In the genomic region with DNA sequence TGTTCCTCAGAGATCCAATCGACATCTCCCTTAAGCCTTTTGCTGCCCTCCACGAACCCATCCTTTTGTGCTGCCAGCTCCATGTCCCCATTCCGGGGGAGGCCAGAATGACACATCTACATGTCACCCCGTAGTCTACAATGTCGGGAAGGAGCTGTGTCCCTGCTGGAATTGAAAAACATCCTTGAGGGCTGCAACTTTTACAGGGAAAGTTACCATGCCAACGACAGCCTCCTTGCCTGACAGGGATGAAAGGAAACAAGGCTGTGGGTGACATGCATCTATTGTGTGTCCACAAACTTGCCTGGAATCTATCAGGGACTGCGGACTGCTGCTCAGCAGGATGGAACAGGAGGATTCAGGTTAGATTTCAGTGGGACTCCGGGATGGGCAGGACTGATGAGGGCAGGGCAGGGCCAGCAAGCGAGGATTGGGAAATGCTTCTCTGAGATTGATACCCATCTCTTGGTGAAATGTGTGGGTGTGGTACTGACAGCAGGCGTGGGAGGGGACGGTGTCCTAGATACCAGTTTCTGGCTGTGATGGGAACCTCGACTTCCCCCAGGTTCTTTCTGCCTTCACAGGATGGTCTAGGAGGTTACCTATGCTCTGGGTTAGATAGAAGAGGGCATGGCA, we compare ENCODE assay signal across 12 cellular contexts. TPM values are rescaled to one million over a fixed set of nuclear protein-coding genes. Genes with fewer than 3 reads are reported as not detected.
DNase-seq lines count a peak whose midpoint lies in the region; ATAC-seq and TF ChIP-seq lines count a peak whose summit lies in the region.
"Had no signal": no experiment of that assay in that cellular context is flagged by ENCODE, and none has a peak within 500 bp of the region (broad histone marks: within the 10 kb centered on the region; RNA-seq: fewer than 3 reads in every experiment).

No MANE protein-coding gene starts in this region.

- H3K4me3 Mint-ChIP-seq in activated CD8-positive, alpha-beta T cell treated with anti-CD3 and anti-CD28 coated beads for 36 hours, result peak overlapping the region; percentile 26
- no peak overlapping the region for H3K4me3 Mint-ChIP-seq in activated CD8-positive, alpha-beta T cell treated with anti-CD3 and anti-CD28 coated beads, Interleukin-2, amount 10 ng/mL, durations not matched to agents 7 days and 5 days
- H3K4me3 Mint-ChIP-seq in T-helper 17 cell, result peak overlapping the region; percentile 33
- H3K4me3 Mint-ChIP-seq in glutamatergic neuron (ENCODE audit: unreplicated experiment), result peak overlapping the region; percentile 16

- no peak for ATAC-seq in activated CD8-positive, alpha-beta T cell treated with anti-CD3 and anti-CD28 coated beads for 36 hours
- no peak for ATAC-seq in activated CD8-positive, alpha-beta T cell treated with anti-CD3 and anti-CD28 coated beads, Interleukin-2, amount 10 ng/mL, durations not matched to agents 7 days and 5 days
- ATAC-seq in T-helper 17 cell (no peak), GM21526 (IDR thresholded peaks at IDR 0.05; ENCODE audit: low FRiP score, unreplicated experiment) (no peak), HG03469 (IDR thresholded peaks at IDR 0.05; ENCODE audit: unreplicated experiment) (no peak)

- peaks cover 11% of the 10 kb centered on the region for H3F3A ChIP-seq in smooth muscle cell (ENCODE audit: low read depth)

- H3K27ac Mint-ChIP-seq in activated CD8-positive, alpha-beta T cell treated with anti-CD3 and anti-CD28 coated beads for 36 hours, result no peak overlapping the region
- no peak overlapping the region for H3K27ac Mint-ChIP-seq in activated CD8-positive, alpha-beta T cell treated with anti-CD3 and anti-CD28 coated beads, Interleukin-2, amount 10 ng/mL, durations not matched to agents 7 days and 5 days
- H3K27ac Mint-ChIP-seq in T-helper 17 cell (no peak overlapping the region), glutamatergic neuron (ENCODE audit: unreplicated experiment) (peak overlapping the region; percentile 59)

- POLR2A ChIA-PET in activated CD8-positive, alpha-beta T cell treated with anti-CD3 and anti-CD28 coated beads for 36 hours (lab: Charles Lee), result interaction anchor here (0.8 to 2.2 kb wide), 2 partner anchors 26 to 32 kb away, joined by 3 to 9 read pairs; a partner anchor contains a TSS
- POLR2A ChIA-PET in activated CD8-positive, alpha-beta T cell treated with anti-CD3 and anti-CD28 coated beads, Interleukin-2, amount 10 ng/mL, durations not matched to agents 7 days and 5 days (lab: Charles Lee), result interaction anchor here (1.0 to 1.3 kb wide), 2 partner anchors 26 to 85 kb away, joined by 4 to 8 read pairs; a partner anchor contains a TSS

- H3K79me2 ChIP-seq in smooth muscle cell (ENCODE audit: low read depth), result no peaks in the 10 kb centered on the region

- peaks cover 16% of the 10 kb centered on the region for H3K4me1 Mint-ChIP-seq in activated CD8-positive, alpha-beta T cell treated with anti-CD3 and anti-CD28 coated beads for 36 hours (ENCODE audit: low read depth)
- peaks cover 11% of the 10 kb centered on the region for H3K4me1 Mint-ChIP-seq in activated CD8-positive, alpha-beta T cell treated with anti-CD3 and anti-CD28 coated beads, Interleukin-2, amount 10 ng/mL, durations not matched to agents 7 days and 5 days (ENCODE audit: low read depth)
- H3K4me1 Mint-ChIP-seq in T-helper 17 cell (peaks cover 9% of the 10 kb centered on the region), glutamatergic neuron (ENCODE audit: low read depth, unreplicated experiment) (peaks cover 15% of the 10 kb centered on the region)

- no peaks in the 10 kb centered on the region for H3K36me3 ChIP-seq in smooth muscle cell (ENCODE audit: low read depth)

- no peaks in the 10 kb centered on the region for H4K20me1 ChIP-seq in smooth muscle cell (ENCODE audit: low read depth)

- no peaks in the 10 kb centered on the region for H3K36me3 Mint-ChIP-seq in activated CD8-positive, alpha-beta T cell treated with anti-CD3 and anti-CD28 coated beads for 36 hours (ENCODE audit: low read depth)
- H3K36me3 Mint-ChIP-seq in activated CD8-positive, alpha-beta T cell treated with anti-CD3 and anti-CD28 coated beads, Interleukin-2, amount 10 ng/mL, durations not matched to agents 7 days and 5 days (ENCODE audit: low read depth), result no peaks in the 10 kb centered on the region
- H3K36me3 Mint-ChIP-seq in T-helper 17 cell (ENCODE audit: low read depth) (no peaks in the 10 kb centered on the region), glutamatergic neuron (ENCODE audit: unreplicated experiment) (no peaks in the 10 kb centered on the region)

- no peak overlapping the region for H2AFZ ChIP-seq in smooth muscle cell (ENCODE audit: low read depth)

- intact Hi-C loops in activated CD8-positive, alpha-beta T cell treated with anti-CD3 and anti-CD28 coated beads for 36 hours (cut with micrococcal nuclease), result no loop called here

- H3K27ac ChIP-seq in smooth muscle cell (ENCODE audit: low read depth), result no peak overlapping the region
- H3K27ac ChIP-seq: PC-9, psoas muscle had no signal

- peak overlapping the region; percentile 99 for H3K4me2 ChIP-seq in smooth muscle cell

- WGBS in smooth muscle cell (ENCODE audit: low lambda C conversion rate), result 69% methylated on average over 12 of the region's 12 CpGs

- peaks cover 27% of the 10 kb centered on the region for H3K4me1 ChIP-seq in smooth muscle cell (ENCODE audit: low read depth)

- DNase-seq in activated CD8-positive, alpha-beta T cell treated with anti-CD3 and anti-CD28 coated beads for 36 hours, result no peak
- no peak for DNase-seq in activated CD8-positive, alpha-beta T cell treated with anti-CD3 and anti-CD28 coated beads, Interleukin-2, amount 10 ng/mL, durations not matched to agents 7 days and 5 days
- no peak for DNase-seq in T-helper 17 cell
- no peak for DNase-seq in glutamatergic neuron
- DNase-seq in smooth muscle cell (lab: John Stamatoyannopoulos, UW; ENCODE audit: unreplicated experiment), result no peak
- DNase-seq in NCI-H1436 (lab: John Stamatoyannopoulos, UW), result no peak
- DNase-seq: foreskin fibroblast, NCI-H1694, PC-9 had no signal

- CTCF ChIA-PET in activated CD8-positive, alpha-beta T cell treated with anti-CD3 and anti-CD28 coated beads for 36 hours (lab: Charles Lee), result interaction anchor here (0.8 kb wide), 1 partner anchor 12 kb away, joined by 3 read pairs; no protein-coding TSS in a partner anchor
- CTCF ChIA-PET in activated CD8-positive, alpha-beta T cell treated with anti-CD3 and anti-CD28 coated beads, Interleukin-2, amount 10 ng/mL, durations not matched to agents 7 days and 5 days (lab: Charles Lee), result interaction anchor here (2.0 kb wide), 1 partner anchor 26 kb away, joined by 4 read pairs; a partner anchor contains a TSS

- TF ChIP-seq CTCF in activated CD8-positive, alpha-beta T cell treated with anti-CD3 and anti-CD28 coated beads for 36 hours (IDR thresholded peaks at IDR 0.05), result no peak
- no peak for TF ChIP-seq CTCF in glutamatergic neuron (IDR thresholded peaks at IDR 0.05; ENCODE audit: partially characterized antibody, unreplicated experiment)
- TF ChIP-seq CTCF in smooth muscle cell (IDR thresholded peaks at IDR 0.05; ENCODE audit: borderline replicate concordance, insufficient read depth, poor library complexity, severe bottlenecking), result no peak

- no peaks in the 10 kb centered on the region for H3K27me3 ChIP-seq in smooth muscle cell (ENCODE audit: low read depth)

- H3K9ac ChIP-seq in smooth muscle cell (ENCODE audit: low read depth), result peak overlapping the region; percentile 18

- H3K9me3 ChIP-seq in T-helper 17 cell (ENCODE audit: control insufficient read depth, low read length, poor library complexity, severe bottlenecking), result no peaks in the 10 kb centered on the region
- no peaks in the 10 kb centered on the region for H3K9me3 ChIP-seq in smooth muscle cell (replicated peaks; ENCODE audit: low read depth)
- H3K9me3 ChIP-seq: psoas muscle had no signal

- H3K4me3 ChIP-seq in smooth muscle cell, result no peak overlapping the region

- H3K27me3 Mint-ChIP-seq in activated CD8-positive, alpha-beta T cell treated with anti-CD3 and anti-CD28 coated beads for 36 hours, result peaks cover 22% of the 10 kb centered on the region
- H3K27me3 Mint-ChIP-seq in activated CD8-positive, alpha-beta T cell treated with anti-CD3 and anti-CD28 coated beads, Interleukin-2, amount 10 ng/mL, durations not matched to agents 7 days and 5 days (ENCODE audit: low read depth), result peaks cover 31% of the 10 kb centered on the region
- H3K27me3 Mint-ChIP-seq in T-helper 17 cell, result peaks cover 22% of the 10 kb centered on the region
- peaks cover 14% of the 10 kb centered on the region for H3K27me3 Mint-ChIP-seq in glutamatergic neuron (ENCODE audit: unreplicated experiment)

- H3K9me3 Mint-ChIP-seq in activated CD8-positive, alpha-beta T cell treated with anti-CD3 and anti-CD28 coated beads for 36 hours, result no peaks in the 10 kb centered on the region
- H3K9me3 Mint-ChIP-seq in activated CD8-positive, alpha-beta T cell treated with anti-CD3 and anti-CD28 coated beads, Interleukin-2, amount 10 ng/mL, durations not matched to agents 7 days and 5 days (ENCODE audit: insufficient read depth), result no peaks in the 10 kb centered on the region
- H3K9me3 Mint-ChIP-seq in glutamatergic neuron (ENCODE audit: unreplicated experiment), result peaks cover 14% of the 10 kb centered on the region

RNA-seq across cellular contexts. Expression of a gene that starts 25.5 kb away (rescaled TPM):
- 10 to 100 TPM; 46.0 to 46.4 TPM for total RNA-seq in activated CD8-positive, alpha-beta T cell treated with anti-CD3 and anti-CD28 coated beads for 36 hours
- total RNA-seq in activated CD8-positive, alpha-beta T cell treated with anti-CD3 and anti-CD28 coated beads, Interleukin-2, amount 10 ng/mL, durations not matched to agents 7 days and 5 days, result 10 to 100 TPM in 1 of 2 experiments, 1 to 10 TPM in 1; 8.9 to 10.1 TPM
- total RNA-seq in T-helper 17 cell, result 10 to 100 TPM; 24.2 to 30.6 TPM
- total RNA-seq in glutamatergic neuron (ENCODE audit: unreplicated experiment), result 1.3 TPM
- total RNA-seq in smooth muscle cell, result 205 and 250 TPM in 2 replicates
- polyA plus RNA-seq in smooth muscle cell, result 851 and 1,110 TPM in 2 replicates

RNA-seq across cellular contexts. Expression of a gene that starts 51.9 kb away (rescaled TPM):
- 1 to 10 TPM; 2.9 to 3.1 TPM for total RNA-seq in activated CD8-positive, alpha-beta T cell treated with anti-CD3 and anti-CD28 coated beads for 36 hours
- total RNA-seq in activated CD8-positive, alpha-beta T cell treated with anti-CD3 and anti-CD28 coated beads, Interleukin-2, amount 10 ng/mL, durations not matched to agents 7 days and 5 days, result 1 to 10 TPM in 1 of 2 experiments, under 1 TPM in 1; 0.68 to 1.1 TPM
- total RNA-seq in T-helper 17 cell, result under 1 TPM in 1 of 2 donors, not detected in 1; 0.40 TPM
- total RNA-seq in glutamatergic neuron (ENCODE audit: unreplicated experiment), result 232 TPM
- total RNA-seq in smooth muscle cell, result 4.0 and 4.3 TPM in 2 replicates
- polyA plus RNA-seq in smooth muscle cell, result 5.4 and 7.7 TPM in 2 replicates

RNA-seq across cellular contexts. Expression of a gene that starts 52.3 kb away (rescaled TPM):
- 100 to 1,000 TPM; 154 to 161 TPM for total RNA-seq in activated CD8-positive, alpha-beta T cell treated with anti-CD3 and anti-CD28 coated beads for 36 hours
- total RNA-seq in activated CD8-positive, alpha-beta T cell treated with anti-CD3 and anti-CD28 coated beads, Interleukin-2, amount 10 ng/mL, durations not matched to agents 7 days and 5 days, result 10 to 100 TPM; 92.7 to 93.3 TPM
- total RNA-seq in T-helper 17 cell, result 100 to 1,000 TPM; 150 to 165 TPM
- total RNA-seq in glutamatergic neuron (ENCODE audit: unreplicated experiment), result 70.4 TPM
- total RNA-seq in smooth muscle cell, result 98.0 and 100 TPM in 2 replicates
- polyA plus RNA-seq in smooth muscle cell, result 44.0 and 48.7 TPM in 2 replicates

Comparison
In these comparisons a context has a peak if more than half of its experiments do, and no peak if none do; other contexts are left out.
1. RNA of a gene that starts 51.9 kb away (total RNA-seq): 232 TPM in glutamatergic neuron (single experiment); 4.0 to 4.3 TPM in smooth muscle cell, 2.9 to 3.1 TPM in activated CD8-positive, alpha-beta T cell treated with anti-CD3 and anti-CD28 coated beads for 36 hours, 0.68 to 1.1 TPM in activated CD8-positive, alpha-beta T cell treated with anti-CD3 and anti-CD28 coated beads, Interleukin-2, amount 10 ng/mL, durations not matched to agents 7 days and 5 days and 0.40 TPM in T-helper 17 cell; every median in the first group is over 10 times any median in the second.